Comparison of ENCODE assay signal across 8 cellular contexts in genomic region chr16:67672739-67673662, GRCh38. TPM values are rescaled to one million over a fixed set of nuclear protein-coding genes. Genes with fewer than 3 reads are reported as not detected.
A peak's percentile ranks its signal among the peaks of the same experiment; 100 is the strongest.
DNase-seq lines count a peak whose midpoint lies in the region; ATAC-seq and TF ChIP-seq lines count a peak whose summit lies in the region.

No MANE protein-coding gene starts in this region.

- no peak overlapping the region for H3K4me3 ChIP-seq in upper lobe of left lung

- peaks cover 0 to 6% (median 2%) of the 10 kb centered on the region in 4 donors for H3K36me3 ChIP-seq in upper lobe of left lung

- no peak for TF ChIP-seq EP300 in upper lobe of left lung (IDR thresholded peaks at IDR 0.05)

- ATAC-seq in esophagus mucosa (peak; percentile 28), upper lobe of left lung (ENCODE audit: low FRiP score in 2 of 2) (peak; percentile 74)

- H3K4me1 ChIP-seq in upper lobe of left lung: peaks cover 40 to 62% (median 47%) of the 10 kb centered on the region in 4 donors

- H3K9me3 ChIP-seq in upper lobe of left lung: no peaks in the 10 kb centered on the region

- DNase-seq in stimulated activated CD4-positive, alpha-beta T cell treated with anti-CD3 and anti-CD28 coated beads, Interleukin-12 subunit alpha, Interleukin-12 subunit beta, amount 100 ng/mL, for 4 hours: peak; percentile 39
- DNase-seq in stimulated activated CD4-positive, alpha-beta T cell treated with anti-CD3 and anti-CD28 coated beads, Interleukin-1b, Interleukin-23, amount 100 ng/mL, for 48 hours: no peak
- peak; percentile 45 for DNase-seq in NCI-H226
- DNase-seq in activated CD8-positive, alpha-beta memory T cell treated with anti-CD3 and anti-CD28 coated beads for 24 hours: peak; percentile 73
- peak; percentile 92 for DNase-seq in myocyte (ENCODE audit: low read depth)
- peak in 1 of 2 donors; percentile 80 for DNase-seq in upper lobe of left lung
- no peak for DNase-seq in activated gamma-delta T cell treated with Interleukin-2 at 50 U/mL for 16 hours

- TF ChIP-seq CTCF in upper lobe of left lung (IDR thresholded peaks at IDR 0.05): peak; percentile 67 to 80 (median 74)

- no peak for TF ChIP-seq POLR2A in upper lobe of left lung (IDR thresholded peaks at IDR 0.05)

- H3K27me3 ChIP-seq in upper lobe of left lung: no peaks in the 10 kb centered on the region

- peak overlapping the region; percentile 76 to 90 (median 88) for H3K27ac ChIP-seq in upper lobe of left lung

- 28 to 41% methylated on average over 8 to 12 of the region's 13 CpGs for WGBS in upper lobe of left lung, 2 donors

RNA-seq across cellular contexts. Expression of gene C16orf86, which starts 6.4 kb away (rescaled TPM):
- 0.84 TPM for total RNA-seq in esophagus mucosa
- total RNA-seq in myocyte: 10.8 and 11.6 TPM in 2 replicates
- polyA plus RNA-seq in myocyte (2012): 5.7 TPM
- total RNA-seq in upper lobe of left lung: 10 to 100 TPM in 1 of 6 donors, 1 to 10 TPM in 5; 1.2 to 22.0 (median 5.2) TPM

RNA-seq across cellular contexts. Expression of gene ENKD1, which starts 6.5 kb away (rescaled TPM):
- total RNA-seq in esophagus mucosa: 3.8 TPM
- 11.1 and 12.7 TPM in 2 replicates for total RNA-seq in myocyte
- 14.1 TPM for polyA plus RNA-seq in myocyte (2012)
- total RNA-seq in upper lobe of left lung: 10 to 100 TPM; 18.2 to 50.3 (median 28.5) TPM

RNA-seq across cellular contexts. Expression of gene PARD6A, which starts 12.2 kb away (rescaled TPM):
- total RNA-seq in esophagus mucosa (1.8 TPM), myocyte (3.4 and 4.1 TPM in 2 replicates), upper lobe of left lung (1 to 10 TPM; 2.1 to 9.3 (median 6.6) TPM)
- 5.0 TPM for polyA plus RNA-seq in myocyte (2012)

RNA-seq across cellular contexts. Expression of gene ACD, which starts 12.9 kb away (rescaled TPM):
- total RNA-seq in esophagus mucosa: 7.8 TPM
- 15.8 and 17.5 TPM in 2 replicates for total RNA-seq in myocyte
- polyA plus RNA-seq in myocyte (2012): 14.3 TPM
- 10 to 100 TPM; 15.8 to 25.1 (median 18.8) TPM for total RNA-seq in upper lobe of left lung

RNA-seq across cellular contexts. Expression of gene CARMIL2, which starts 28.1 kb away (rescaled TPM):
- total RNA-seq in esophagus mucosa: 2.4 TPM
- 0.08 and 0.83 TPM in 2 replicates for total RNA-seq in myocyte
- polyA plus RNA-seq in myocyte (2012): 0.20 TPM
- 10 to 100 TPM in 1 of 6 donors, 1 to 10 TPM in 5; 1.8 to 55.5 (median 4.0) TPM for total RNA-seq in upper lobe of left lung

Comparison
In these comparisons a context has a peak if more than half of its experiments do, and no peak if none do; other contexts are left out.
1. DNase-seq: peak in stimulated activated CD4-positive, alpha-beta T cell treated with anti-CD3 and anti-CD28 coated beads, Interleukin-12 subunit alpha, Interleukin-12 subunit beta, amount 100 ng/mL, for 4 hours (single experiment), NCI-H226 (single experiment), activated CD8-positive, alpha-beta memory T cell treated with anti-CD3 and anti-CD28 coated beads for 24 hours (single experiment) and myocyte (single experiment); none in stimulated activated CD4-positive, alpha-beta T cell treated with anti-CD3 and anti-CD28 coated beads, Interleukin-1b, Interleukin-23, amount 100 ng/mL, for 48 hours (single experiment) and activated gamma-delta T cell treated with Interleukin-2 at 50 U/mL for 16 hours (single experiment).